8 cellular contexts compared by ENCODE assay signal in the genomic region with DNA sequence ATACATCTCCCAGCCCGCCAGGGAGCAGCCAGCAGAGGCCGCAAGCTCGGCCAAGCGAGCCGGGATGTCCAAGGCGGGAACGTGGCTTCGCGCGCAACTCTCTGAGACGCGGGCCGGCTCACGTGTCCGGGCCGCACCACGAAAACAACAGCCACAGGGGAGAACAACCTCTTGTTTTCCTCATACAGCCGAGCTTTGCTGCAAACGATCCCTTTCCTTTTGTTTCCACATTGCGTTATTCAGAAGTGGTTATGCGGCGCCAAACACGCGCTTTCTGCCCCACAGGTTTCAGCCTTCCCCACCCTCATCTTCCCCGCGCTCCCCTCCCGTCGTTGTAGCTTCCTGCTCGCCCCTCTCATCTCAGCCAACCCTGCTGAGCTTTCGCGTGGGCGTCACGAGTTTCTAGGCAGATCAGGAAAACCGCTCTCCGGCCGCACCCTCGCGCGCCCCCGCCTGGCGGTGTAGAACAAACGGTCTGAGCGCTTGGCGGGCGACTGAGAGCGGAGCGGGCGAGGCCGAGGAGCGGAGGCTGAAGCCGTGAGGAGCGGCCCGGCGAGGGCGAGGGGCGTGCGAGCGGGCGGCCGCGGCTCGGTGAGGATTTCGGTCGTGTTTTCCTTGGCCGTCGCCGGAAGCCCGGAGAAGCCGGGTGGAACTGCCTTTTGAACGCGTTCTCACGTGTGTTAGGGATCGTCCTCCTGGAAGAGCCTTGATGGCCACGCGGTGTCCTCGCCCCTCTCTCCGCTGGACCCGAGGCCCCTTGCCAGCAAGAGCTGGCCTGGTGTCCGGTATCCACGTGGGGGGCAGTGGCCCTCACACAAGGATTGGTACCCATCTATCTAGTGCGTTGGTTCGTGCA. TPM values are rescaled to one million over a fixed set of nuclear protein-coding genes. Genes with fewer than 3 reads are reported as not detected.
DNase-seq lines count a peak whose midpoint lies in the region; ATAC-seq and FAIRE-seq lines count a peak whose summit lies in the region.

No MANE protein-coding gene starts in this region.

- no peaks in the 10 kb centered on the region for H3K79me2 ChIP-seq in ACC112 (ENCODE audit: control insufficient read depth, insufficient read depth, low read length, unreplicated experiment)

- no peaks in the 10 kb centered on the region for H3K36me3 ChIP-seq in ACC112 (ENCODE audit: insufficient read depth, low read length)

- no peaks in the 10 kb centered on the region for H3K9me3 ChIP-seq in right cardiac atrium (ENCODE audit: control insufficient read depth, low read length)

- peak; percentile 91 for DNase-seq in T follicular helper cell (ENCODE audit: low read depth)
- peak in 55 of 56 donors; percentile 44 to 90 (median 79) for DNase-seq in amygdala (lab: John Stamatoyannopoulos, UW)
- peak; percentile 94 to 97 (median 96) for DNase-seq in right cardiac atrium
- peak; percentile 85 for DNase-seq in putamen (ENCODE audit: low spot score)
- peak; percentile 78 for DNase-seq in urothelium cell line (ENCODE audit: low spot score)

- ATAC-seq in GM19025 (IDR thresholded peaks at IDR 0.05; ENCODE audit: low read depth, unreplicated experiment) = peak; percentile 92
- ATAC-seq in HG03432 (IDR thresholded peaks at IDR 0.05; ENCODE audit: unreplicated experiment) = peak; percentile 84
- ATAC-seq in right cardiac atrium = peak; percentile 93

- H3K4me1 ChIP-seq in ACC112 (ENCODE audit: control insufficient read depth, insufficient read depth, low read length, unreplicated experiment) (peaks cover 5% of the 10 kb centered on the region), right cardiac atrium (ENCODE audit: control insufficient read depth, insufficient read depth, low read length) (no peaks in the 10 kb centered on the region)

- H3K27ac ChIP-seq in ACC112 (ENCODE audit: low read depth, low read length) = peak overlapping the region; percentile 51; the same call in 1 of the 2 replicates
- H3K27ac ChIP-seq in right cardiac atrium (ENCODE audit: low read length) = no peak overlapping the region

- no peak for FAIRE-seq in urothelium cell line (lab: Jason Lieb, UNC)

- H2AFZ ChIP-seq in ACC112 (ENCODE audit: low read length, unreplicated experiment) = peak overlapping the region; percentile 82

- H3K27me3 ChIP-seq in ACC112 (ENCODE audit: insufficient read depth, low read length) (no peaks in the 10 kb centered on the region), right cardiac atrium (ENCODE audit: control insufficient read depth, insufficient read depth) (no peaks in the 10 kb centered on the region)

- WGBS in right cardiac atrium = 14% methylated on average over 82 of the region's 82 CpGs

- intact Hi-C loops in right cardiac atrium (cut with DNase I) = no loop called here

- H3K4me3 ChIP-seq in ACC112 (ENCODE audit: low read depth, low read length) = peak overlapping the region; percentile 71
- no peak overlapping the region for H3K4me3 ChIP-seq in right cardiac atrium (ENCODE audit: low read length)

RNA-seq across cellular contexts. Expression of a gene that starts 6.6 kb away (rescaled TPM):
- 10 to 100 TPM; 35.7 to 46.4 (median 37.4) TPM for total RNA-seq in right cardiac atrium
- polyA plus RNA-seq in right cardiac atrium = 27.9 TPM

RNA-seq across cellular contexts. Expression of a gene that starts 21.6 kb away (rescaled TPM):
- 10 to 100 TPM; 34.2 to 52.3 (median 38.2) TPM for total RNA-seq in right cardiac atrium
- 17.2 TPM for polyA plus RNA-seq in right cardiac atrium

RNA-seq across cellular contexts. Expression of a gene that starts 21.8 kb away (rescaled TPM):
- 100 to 1,000 TPM; 141 to 159 (median 147) TPM for total RNA-seq in right cardiac atrium
- 175 TPM for polyA plus RNA-seq in right cardiac atrium

RNA-seq across cellular contexts. Expression of a gene that starts 24.4 kb away (rescaled TPM):
- not detected for total RNA-seq in right cardiac atrium
- not detected for polyA plus RNA-seq in right cardiac atrium

RNA-seq across cellular contexts. Expression of a gene that starts 32.7 kb away (rescaled TPM):
- not detected for total RNA-seq in right cardiac atrium
- polyA plus RNA-seq in right cardiac atrium = not detected
